Comparison of ENCODE assay signal across 8 cellular contexts in genomic region chr5:116575635-116576042, GRCh38. TPM values are rescaled to one million over a fixed set of nuclear protein-coding genes. Genes with fewer than 3 reads are reported as not detected.
DNase-seq lines count a peak whose midpoint lies in the region; ATAC-seq, FAIRE-seq and TF ChIP-seq lines count a peak whose summit lies in the region.

No MANE protein-coding gene starts in this region.

- H3K9me3 Mint-ChIP-seq in astrocyte (ENCODE audit: unreplicated experiment) = no peaks in the 10 kb centered on the region

- H3K4me3 Mint-ChIP-seq in astrocyte (ENCODE audit: unreplicated experiment) = peak overlapping the region; percentile 90

- intact Hi-C loops in Right ventricle myocardium inferior (cut with DNase I) (loop anchor here (1.0 to 10.0 kb wide), 6 partner anchors 159 to 557 kb away; no protein-coding TSS in a partner anchor), kidney (cut with DNase I) (no loop called here)

- H3K79me2 ChIP-seq in astrocyte (ENCODE audit: insufficient read depth, low read length) = no peaks in the 10 kb centered on the region

- no peak for FAIRE-seq in astrocyte (lab: Jason Lieb, UNC)
- no peak for FAIRE-seq in kidney (lab: Jason Lieb, UNC)

- peak in 1 of 2 donors; percentile 63 for DNase-seq in cardiac muscle cell (ENCODE audit: low read depth in 1 of 2, low spot score in 1 of 2)
- no peak for DNase-seq in Right ventricle myocardium inferior (ENCODE audit: missing footprints)
- DNase-seq in astrocyte (ENCODE audit: low read depth) = no peak
- DNase-seq in kidney = peak; percentile 71
- peak in 14 of 49 donors; percentile 8 to 74 (median 38) for DNase-seq in substantia nigra (lab: John Stamatoyannopoulos, UW)
- no peak for DNase-seq in NCI-H187 treated with DMSO at 0.1 percent for 48 hours (lab: John Stamatoyannopoulos, UW)
- DNase-seq in 8988T = no peak
- DNase-seq in NOMO-1 treated with DMSO at 0.1 percent for 48 hours (lab: John Stamatoyannopoulos, UW; ENCODE audit: unreplicated experiment) = no peak

- peaks cover 1% of the 10 kb centered on the region for H3K36me3 Mint-ChIP-seq in astrocyte (ENCODE audit: low read depth, unreplicated experiment)

- H3K27ac ChIP-seq in cardiac muscle cell (peak overlapping the region; percentile 63), astrocyte (ENCODE audit: low read depth, low read length) (no peak overlapping the region), kidney (ENCODE audit: low read depth in 2 of 2, low read length in 2 of 2) (peak overlapping the region; percentile 3 to 76), substantia nigra (ENCODE audit: low read depth, low read length, poor library complexity, severe bottlenecking) (peak overlapping the region; percentile 78)

- H4K20me1 ChIP-seq in astrocyte (ENCODE audit: insufficient read depth, low read length) = no peaks in the 10 kb centered on the region

- H3K36me3 ChIP-seq in cardiac muscle cell = no peaks in the 10 kb centered on the region
- no peaks in the 10 kb centered on the region for H3K36me3 ChIP-seq in astrocyte (ENCODE audit: insufficient read depth, low read length)
- no peaks in the 10 kb centered on the region for H3K36me3 ChIP-seq in kidney (ENCODE audit: control insufficient read depth in 1 of 2, insufficient read depth in 2 of 2, low read length in 2 of 2)

- H3K27ac Mint-ChIP-seq in astrocyte (ENCODE audit: unreplicated experiment) = peak overlapping the region; percentile 85

- H3K4me1 ChIP-seq in cardiac muscle cell (ENCODE audit: low read depth) = no peaks in the 10 kb centered on the region
- H3K4me1 ChIP-seq in astrocyte (ENCODE audit: insufficient read depth, low read length) = peaks cover 27% of the 10 kb centered on the region
- H3K4me1 ChIP-seq in kidney (ENCODE audit: control insufficient read depth in 1 of 2, insufficient read depth in 1 of 2, low read depth in 1 of 2, low read length in 2 of 2) = peaks cover 8 to 11% of the 10 kb centered on the region in 2 donors

- peak overlapping the region; percentile 74 for H3K4me3 ChIP-seq in cardiac muscle cell
- peak overlapping the region; percentile 64 for H3K4me3 ChIP-seq in astrocyte (ENCODE audit: insufficient read depth, low read depth, low read length)
- peak overlapping the region; percentile 52 to 74 for H3K4me3 ChIP-seq in kidney (ENCODE audit: low read length in 2 of 2)

- no peaks in the 10 kb centered on the region for H3K9me3 ChIP-seq in cardiac muscle cell (ENCODE audit: low read depth)
- H3K9me3 ChIP-seq in astrocyte (ENCODE audit: insufficient read depth, low read depth, low read length) = no peaks in the 10 kb centered on the region
- no peaks in the 10 kb centered on the region for H3K9me3 ChIP-seq in kidney (ENCODE audit: control insufficient read depth in 1 of 2, low read length in 2 of 2)

- H3K27me3 Mint-ChIP-seq in astrocyte (ENCODE audit: low read depth, unreplicated experiment) = peaks cover 9% of the 10 kb centered on the region

- peaks cover 7% of the 10 kb centered on the region for H3K4me1 Mint-ChIP-seq in astrocyte (ENCODE audit: low read depth, unreplicated experiment)

- no peak for ATAC-seq in Right ventricle myocardium inferior

- H3K4me2 ChIP-seq in astrocyte (ENCODE audit: low read length) = peak overlapping the region; percentile 87

- H3K9ac ChIP-seq in astrocyte (ENCODE audit: low read length) (peak overlapping the region; percentile 42), kidney (ENCODE audit: low read length in 2 of 2) (peak overlapping the region in 1 of 2 donors; percentile 67)

- peak overlapping the region; percentile 56 for H2AFZ ChIP-seq in astrocyte (ENCODE audit: low read depth, low read length)

- TF ChIP-seq CTCF in cardiac muscle cell (IDR thresholded peaks at IDR 0.05; ENCODE audit: low read depth, low read length) = no peak
- no peak for TF ChIP-seq CTCF in astrocyte (IDR thresholded peaks at IDR 0.05; ENCODE audit: insufficient read depth, low read depth, low read length)
- TF ChIP-seq CTCF in kidney (IDR thresholded peaks at IDR 0.05; ENCODE audit: borderline replicate concordance, extremely low read depth, insufficient read depth) = no peak

- H3K27me3 ChIP-seq in cardiac muscle cell = no peaks in the 10 kb centered on the region
- peaks cover 51% of the 10 kb centered on the region for H3K27me3 ChIP-seq in astrocyte (ENCODE audit: insufficient read depth, low read length)

RNA-seq across cellular contexts. Expression of gene SEMA6A, which starts 1.0 kb away (rescaled TPM):
- total RNA-seq in cardiac muscle cell = 20.3 and 27.6 TPM in 2 replicates
- 13.2 and 13.7 TPM in 2 replicates for polyA plus RNA-seq in cardiac muscle cell
- total RNA-seq in Right ventricle myocardium inferior = 7.8 TPM
- 21.3 and 34.2 TPM in 2 replicates for total RNA-seq in astrocyte
- 51.6 TPM for total RNA-seq in kidney
- 4.0 TPM for polyA plus RNA-seq in kidney (ENCODE audit: insufficient read depth, low read depth, low replicate concordance)
